Comparison of ENCODE assay signal across 8 cellular contexts in the genomic region with DNA sequence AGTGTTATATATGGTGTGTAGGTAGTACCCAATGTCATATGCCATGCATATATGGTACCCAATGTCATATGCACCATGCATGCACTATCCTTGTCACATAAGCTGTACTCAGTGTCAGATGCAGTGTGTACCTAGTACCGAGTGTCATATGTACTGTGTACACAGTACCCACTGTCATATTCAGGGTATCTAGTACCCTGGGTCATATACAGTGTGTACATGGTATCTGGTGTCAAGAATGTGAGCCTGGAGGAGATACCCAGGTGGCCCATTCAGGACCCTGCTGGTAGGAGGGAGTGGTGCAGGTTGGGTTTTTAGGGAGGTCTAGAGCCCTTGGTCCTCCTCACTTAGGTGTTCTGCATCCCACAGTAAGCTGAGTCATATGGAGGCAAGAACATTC. TPM values are rescaled to one million over a fixed set of nuclear protein-coding genes. Genes with fewer than 3 reads are reported as not detected.
DNase-seq lines count a peak whose midpoint lies in the region; ATAC-seq, FAIRE-seq and TF ChIP-seq lines count a peak whose summit lies in the region.

No MANE protein-coding gene starts in this region.

- no peaks in the 10 kb centered on the region for H3K9me2 ChIP-seq in SK-N-SH

- H3F3A ChIP-seq in SK-N-SH (replicated peaks; ENCODE audit: insufficient read depth): peaks cover 39% of the 10 kb centered on the region

- H3K4me1 ChIP-seq in SK-N-SH (ENCODE audit: control insufficient read depth in 1 of 2, insufficient read depth in 2 of 2, low read depth in 1 of 2, low read length in 1 of 2): peaks cover 24 to 30% of the 10 kb centered on the region in 2 experiments; a peak in 3 of 4 replicates
- H3K4me1 ChIP-seq in mesodermal cell (ENCODE audit: control insufficient read depth, insufficient read depth, low read length, poor library complexity, severe bottlenecking): peaks cover 10% of the 10 kb centered on the region
- peaks cover 56% of the 10 kb centered on the region for H3K4me1 ChIP-seq in vagina

- H3K27me3 ChIP-seq in SK-N-SH (ENCODE audit: insufficient read depth): no peaks in the 10 kb centered on the region
- no peaks in the 10 kb centered on the region for H3K27me3 ChIP-seq in vagina

- no peak overlapping the region for H3K9ac ChIP-seq in SK-N-SH

- H3K4me3 ChIP-seq in SK-N-SH (ENCODE audit: low read depth in 2 of 2, low read length in 1 of 2): peak overlapping the region; percentile 73 to 85; a peak in 3 of 4 replicates
- peak overlapping the region; percentile 68 for H3K4me3 ChIP-seq in mesodermal cell (ENCODE audit: extremely low read depth, insufficient read depth, low read length, poor library complexity, severe bottlenecking)
- H3K4me3 ChIP-seq in vagina: peak overlapping the region; percentile 72

- no peak for FAIRE-seq in frontal cortex (lab: Jason Lieb, UNC)

- peaks cover 79% of the 10 kb centered on the region for H3K79me2 ChIP-seq in SK-N-SH (ENCODE audit: insufficient read depth)

- H3K4me2 ChIP-seq in SK-N-SH: peak overlapping the region; percentile 83

- TF ChIP-seq CTCF in GM10248 (IDR thresholded peaks at IDR 0.05; ENCODE audit: control extremely low read depth, extremely low read depth, low read depth, missing control alignments): peak; percentile 5
- peak; percentile 61 for TF ChIP-seq CTCF in SK-N-SH (IDR thresholded peaks at IDR 0.05)
- no peak for TF ChIP-seq CTCF in vagina (IDR thresholded peaks at IDR 0.05)

- ATAC-seq in HG02885 (IDR thresholded peaks at IDR 0.05; ENCODE audit: poor library complexity, unreplicated experiment) (peak; percentile 28), GM21390 (IDR thresholded peaks at IDR 0.05; ENCODE audit: unreplicated experiment) (no peak)

- H3K9me3 ChIP-seq in SK-N-SH (no peaks in the 10 kb centered on the region), mesodermal cell (ENCODE audit: control insufficient read depth, low read length) (no peaks in the 10 kb centered on the region), vagina (no peaks in the 10 kb centered on the region)

- peak; percentile 37 for DNase-seq in GM10248 (ENCODE audit: extremely low spot score)
- DNase-seq in SK-N-SH: peak; percentile 41
- DNase-seq in astrocyte of the hippocampus (ENCODE audit: low read depth, low spot score): peak; percentile 29
- no peak for DNase-seq in vagina (ENCODE audit: extremely low spot score in 2 of 2)
- no peak for DNase-seq in frontal cortex (ENCODE audit: low spot score in 2 of 2)

- H2AFZ ChIP-seq in SK-N-SH (ENCODE audit: low read depth): no peak overlapping the region

- TF ChIP-seq EP300 in SK-N-SH (IDR thresholded peaks at IDR 0.05; ENCODE audit: borderline replicate concordance in 1 of 2, low read depth in 1 of 2, low read length in 1 of 2): no peak

- POLR2A ChIA-PET in GM10248 (lab: Yijun Ruan, JAX): no interaction called here
- POLR2A ChIA-PET in SK-N-SH (lab: Yijun Ruan, JAX): interaction anchor here (1.0 kb wide), 1 partner anchor 421 kb away, joined by 3 read pairs; no protein-coding TSS in a partner anchor

- peak overlapping the region in 1 of 2 experiments; percentile 72; a peak in 2 of 4 replicates for H3K27ac ChIP-seq in SK-N-SH (ENCODE audit: low read depth in 2 of 2, low read length in 1 of 2)
- H3K27ac ChIP-seq in mesodermal cell (ENCODE audit: low read depth, low read length, severe bottlenecking): no peak overlapping the region
- H3K27ac ChIP-seq in vagina: no peak overlapping the region

- CTCF ChIA-PET in GM10248 (lab: Yijun Ruan, JAX) (interaction anchor here (0.7 to 1.2 kb wide), 2 partner anchors 10 kb away, joined by 3 read pairs; no protein-coding TSS in a partner anchor), SK-N-SH (lab: Yijun Ruan, JAX) (interaction anchor here (0.9 to 1.4 kb wide), 2 partner anchors 10 to 63 kb away, joined by 3 read pairs; no protein-coding TSS in a partner anchor)

- TF ChIP-seq POLR2A in vagina (IDR thresholded peaks at IDR 0.05): no peak

- TF ChIP-seq RAD21 in SK-N-SH (IDR thresholded peaks at IDR 0.05; ENCODE audit: low read length): no peak

- intact Hi-C loops in vagina (cut with DNase I): no loop called here

- WGBS in SK-N-SH (ENCODE audit: low lambda C conversion rate): 100% methylated on average over 1 of the region's 1 CpG
- no CpG with 5 or more reads among the region's 1 CpG for WGBS in mesodermal cell (ENCODE audit: insufficient coverage in 2 of 2), 2 experiments

- H4K20me1 ChIP-seq in SK-N-SH (ENCODE audit: insufficient read depth): peaks cover 58% of the 10 kb centered on the region

- H3K36me3 ChIP-seq in SK-N-SH (replicated peaks in 1 of 2; ENCODE audit: control insufficient read depth in 1 of 2, insufficient read depth in 2 of 2, low read length in 1 of 2) (no peaks in the 10 kb centered on the region), mesodermal cell (ENCODE audit: control insufficient read depth, insufficient read depth, low read length) (no peaks in the 10 kb centered on the region), vagina (no peaks in the 10 kb centered on the region)

TF ChIP-seq in SK-N-SH, 30 proteins besides CTCF, POLR2A, EP300 and RAD21:
- TF ChIP-seq, protein P1, sequence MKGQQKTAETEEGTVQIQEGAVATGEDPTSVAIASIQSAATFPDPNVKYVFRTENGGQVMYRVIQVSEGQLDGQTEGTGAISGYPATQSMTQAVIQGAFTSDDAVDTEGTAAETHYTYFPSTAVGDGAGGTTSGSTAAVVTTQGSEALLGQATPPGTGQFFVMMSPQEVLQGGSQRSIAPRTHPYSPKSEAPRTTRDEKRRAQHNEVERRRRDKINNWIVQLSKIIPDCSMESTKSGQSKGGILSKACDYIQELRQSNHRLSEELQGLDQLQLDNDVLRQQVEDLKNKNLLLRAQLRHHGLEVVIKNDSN (IDR thresholded peaks at IDR 0.05; ENCODE audit: borderline replicate concordance, low read depth): no peak
- TF ChIP-seq ELF1 (IDR thresholded peaks at IDR 0.05): no peak
- TF ChIP-seq, protein P2, sequence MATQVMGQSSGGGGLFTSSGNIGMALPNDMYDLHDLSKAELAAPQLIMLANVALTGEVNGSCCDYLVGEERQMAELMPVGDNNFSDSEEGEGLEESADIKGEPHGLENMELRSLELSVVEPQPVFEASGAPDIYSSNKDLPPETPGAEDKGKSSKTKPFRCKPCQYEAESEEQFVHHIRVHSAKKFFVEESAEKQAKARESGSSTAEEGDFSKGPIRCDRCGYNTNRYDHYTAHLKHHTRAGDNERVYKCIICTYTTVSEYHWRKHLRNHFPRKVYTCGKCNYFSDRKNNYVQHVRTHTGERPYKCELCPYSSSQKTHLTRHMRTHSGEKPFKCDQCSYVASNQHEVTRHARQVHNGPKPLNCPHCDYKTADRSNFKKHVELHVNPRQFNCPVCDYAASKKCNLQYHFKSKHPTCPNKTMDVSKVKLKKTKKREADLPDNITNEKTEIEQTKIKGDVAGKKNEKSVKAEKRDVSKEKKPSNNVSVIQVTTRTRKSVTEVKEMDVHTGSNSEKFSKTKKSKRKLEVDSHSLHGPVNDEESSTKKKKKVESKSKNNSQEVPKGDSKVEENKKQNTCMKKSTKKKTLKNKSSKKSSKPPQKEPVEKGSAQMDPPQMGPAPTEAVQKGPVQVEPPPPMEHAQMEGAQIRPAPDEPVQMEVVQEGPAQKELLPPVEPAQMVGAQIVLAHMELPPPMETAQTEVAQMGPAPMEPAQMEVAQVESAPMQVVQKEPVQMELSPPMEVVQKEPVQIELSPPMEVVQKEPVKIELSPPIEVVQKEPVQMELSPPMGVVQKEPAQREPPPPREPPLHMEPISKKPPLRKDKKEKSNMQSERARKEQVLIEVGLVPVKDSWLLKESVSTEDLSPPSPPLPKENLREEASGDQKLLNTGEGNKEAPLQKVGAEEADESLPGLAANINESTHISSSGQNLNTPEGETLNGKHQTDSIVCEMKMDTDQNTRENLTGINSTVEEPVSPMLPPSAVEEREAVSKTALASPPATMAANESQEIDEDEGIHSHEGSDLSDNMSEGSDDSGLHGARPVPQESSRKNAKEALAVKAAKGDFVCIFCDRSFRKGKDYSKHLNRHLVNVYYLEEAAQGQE (IDR thresholded peaks at IDR 0.05; ENCODE audit: low read depth, low read length): no peak
- TF ChIP-seq YY1 (IDR thresholded peaks at IDR 0.05; ENCODE audit: low read depth): no peak
- no peak for TF ChIP-seq TCF12 (IDR thresholded peaks at IDR 0.05)
- no peak for TF ChIP-seq NRF1 (IDR thresholded peaks at IDR 0.05; ENCODE audit: low read depth, low read length)
TF ChIP-seq in SK-N-SH: peak in this region for 0.

RNA-seq across cellular contexts. Expression of a gene that starts 1.8 kb away (rescaled TPM):
- polyA plus RNA-seq in SK-N-SH (2012; rRNA removed): 33.1 and 46.5 TPM in 2 replicates
- 48.6 and 50.5 TPM in 2 replicates for polyA plus RNA-seq in SK-N-SH (2012; cell fraction: cytosol; rRNA removed)
- polyA plus RNA-seq in SK-N-SH (2012; cell fraction: nucleus; rRNA removed): 17.8 and 52.4 TPM in 2 replicates
- polyA plus RNA-seq in mesodermal cell (2013, experiment 1 of 2): 31.1 TPM
- 33.7 TPM for polyA plus RNA-seq in mesodermal cell (2013, experiment 2 of 2)
- 46.4 TPM for total RNA-seq in vagina
- 179 TPM for total RNA-seq in frontal cortex

Comparison
In these comparisons a context has a peak if more than half of its experiments do, and no peak if none do; other contexts are left out.
1. DNase-seq: peak in GM10248 (single experiment), SK-N-SH (single experiment) and astrocyte of the hippocampus (single experiment); none in vagina (0 of 2) and frontal cortex (0 of 2).
2. CTCF ChIP-seq: peak in GM10248 (single experiment) and SK-N-SH (single experiment); none in vagina (0 of 3).
3. Peak in every context shown above with its lines, with median percentiles within 50 percentile points of each other: H3K4me3 ChIP-seq.